Comparison of ENCODE assay signal across 17 cellular contexts in genomic region chr1:67174716-67175284, GRCh38. TPM values are rescaled to one million over a fixed set of nuclear protein-coding genes. Genes with fewer than 3 reads are reported as not detected.
DNase-seq lines count a peak whose midpoint lies in the region; ATAC-seq, FAIRE-seq and TF ChIP-seq lines count a peak whose summit lies in the region.
"Had no signal": no experiment of that assay in that cellular context is flagged by ENCODE, and none has a peak within 500 bp of the region (broad histone marks: within the 10 kb centered on the region; RNA-seq: fewer than 3 reads in every experiment).

No MANE protein-coding gene starts in this region.

- no peak overlapping the region for H3K23ac ChIP-seq in H9 (ENCODE audit: insufficient read length, low read depth, low read length)

- no peak overlapping the region for H2BK5ac ChIP-seq in H9 (ENCODE audit: insufficient read length, low read length)

- no peak overlapping the region; the same call in none of the 2 replicates for H2AFZ ChIP-seq in GM12878 (ENCODE audit: control insufficient read depth, low read depth, low read length)
- H2AFZ ChIP-seq in H9 (ENCODE audit: low read length): no peak overlapping the region

- RAD21 ChIA-PET in GM12878 (lab: Charles Lee; ENCODE audit: unreplicated experiment): interaction anchor here (0.6 to 1.3 kb wide), 2 partner anchors 9 to 37 kb away, joined by 3 read pairs; partner anchors contain the start of gene IL23R

- H3K36me3 Mint-ChIP-seq in activated CD4-positive, alpha-beta T cell treated with anti-CD3 and anti-CD28 coated beads, Interleukin-2, amount 10 ng/mL, durations not matched to agents 7 days and 5 days (ENCODE audit: low read depth): peaks cover 12% of the 10 kb centered on the region
- H3K36me3 Mint-ChIP-seq in H9 (ENCODE audit: insufficient read depth in 1 of 3, low read depth in 3 of 3): no peaks in the 10 kb centered on the region
- H3K36me3 Mint-ChIP-seq: CD4-positive, CD25-positive, alpha-beta regulatory T cell; memory B cell had no signal

- H2BK15ac ChIP-seq in H9 (ENCODE audit: low read depth, low read length): no peak overlapping the region

- no peak overlapping the region for H3K27ac ChIP-seq in GM12878 (ENCODE audit: control insufficient read depth, insufficient read depth)
- no peak overlapping the region for H3K27ac ChIP-seq in H9 (ENCODE audit: insufficient read length, low read depth, low read length)
- H3K27ac ChIP-seq: gastrocnemius medialis had no signal

- no peak for TF ChIP-seq CTCF in GM12878 (IDR thresholded peaks at IDR 0.05 in 2 of 3, conservative IDR thresholded peaks at IDR 0.05 in 1 of 3; ENCODE audit: control insufficient read depth in 2 of 3, extremely low read depth in 1 of 3, insufficient read depth in 1 of 3, low read depth in 3 of 3, low read length in 3 of 3)
- TF ChIP-seq CTCF in H9 (conservative IDR thresholded peaks at IDR 0.05): no peak

- no peaks in the 10 kb centered on the region; the same call in 2 of the 3 replicates for H3K9me3 ChIP-seq in GM12878 (replicated peaks; ENCODE audit: control insufficient read depth, insufficient read depth, low read length)
- H3K9me3 ChIP-seq in H9 (ENCODE audit: control insufficient read depth, low read depth, low read length): no peaks in the 10 kb centered on the region
- H3K9me3 ChIP-seq: gastrocnemius medialis had no signal

- CTCF ChIA-PET in activated CD4-positive, alpha-beta T cell treated with anti-CD3 and anti-CD28 coated beads, Interleukin-2, amount 10 ng/mL, durations not matched to agents 7 days and 5 days (lab: Charles Lee): interaction anchor here (0.7 to 1.2 kb wide), 2 partner anchors 10 to 26 kb away, joined by 3 to 4 read pairs; no protein-coding TSS in a partner anchor
- CTCF ChIA-PET in GM12878 (lab: Yijun Ruan, JAX): interaction anchor here (1.0 kb wide), 1 partner anchor 39 kb away, joined by 3 read pairs; no protein-coding TSS in a partner anchor

- no peaks in the 10 kb centered on the region for H3K79me1 ChIP-seq in H9 (ENCODE audit: insufficient read depth, low read depth, low read length, poor library complexity, severe bottlenecking)

- peaks cover 10% of the 10 kb centered on the region for H3K9me3 Mint-ChIP-seq in activated CD4-positive, alpha-beta T cell treated with anti-CD3 and anti-CD28 coated beads, Interleukin-2, amount 10 ng/mL, durations not matched to agents 7 days and 5 days
- peaks cover 0 to under 1% of the 10 kb centered on the region in 2 experiments; a peak in 1 of 5 replicates for H3K9me3 Mint-ChIP-seq in H9
- H3K9me3 Mint-ChIP-seq: memory B cell had no signal

- no peak for TF ChIP-seq POLR2A in GM12878 (IDR thresholded peaks at IDR 0.05; ENCODE audit: low read depth, low read length)

- no peaks in the 10 kb centered on the region for H3K36me3 ChIP-seq in GM12878 (ENCODE audit: control insufficient read depth in 2 of 2, insufficient read depth in 2 of 2, low read length in 1 of 2)
- H3K36me3 ChIP-seq: gastrocnemius medialis had no signal

- H3K27ac Mint-ChIP-seq in activated CD4-positive, alpha-beta T cell treated with anti-CD3 and anti-CD28 coated beads, Interleukin-2, amount 10 ng/mL, durations not matched to agents 7 days and 5 days: no peak overlapping the region
- no peak overlapping the region for H3K27ac Mint-ChIP-seq in H9
- H3K27ac Mint-ChIP-seq: memory B cell had no signal

- H3K56ac ChIP-seq in H9 (ENCODE audit: insufficient read length, low read depth, low read length): no peak overlapping the region

- no peak overlapping the region for H3K18ac ChIP-seq in H9 (ENCODE audit: insufficient read length, low read depth, low read length)

- H4K8ac ChIP-seq in H9 (replicated peaks; ENCODE audit: insufficient read length, low read depth, low read length): no peak overlapping the region

- H2BK12ac ChIP-seq in H9 (ENCODE audit: insufficient read length, low read depth, low read length): no peak overlapping the region

- no peak overlapping the region for H2BK20ac ChIP-seq in H9 (ENCODE audit: low read depth, low read length, poor library complexity, severe bottlenecking)

- peaks cover 51% of the 10 kb centered on the region for H3K4me1 Mint-ChIP-seq in activated CD4-positive, alpha-beta T cell treated with anti-CD3 and anti-CD28 coated beads, Interleukin-2, amount 10 ng/mL, durations not matched to agents 7 days and 5 days
- H3K4me1 Mint-ChIP-seq in H9: no peaks in the 10 kb centered on the region
- H3K4me1 Mint-ChIP-seq: memory B cell had no signal

- intact Hi-C loops in GM12878 (cut with micrococcal nuclease; ENCODE audit: unreplicated experiment): loop anchor here (5.0 kb wide), 2 partner anchors 158 to 892 kb away; no protein-coding TSS in a partner anchor

- peak; percentile 64 for ATAC-seq in GM21526 (IDR thresholded peaks at IDR 0.05; ENCODE audit: low FRiP score, unreplicated experiment)
- ATAC-seq in HG03066 (IDR thresholded peaks at IDR 0.05; ENCODE audit: low read depth, unreplicated experiment): peak; percentile 56
- ATAC-seq in GM12878: peak; percentile 72
- no peak for ATAC-seq in HG03432 (IDR thresholded peaks at IDR 0.05; ENCODE audit: unreplicated experiment)
- ATAC-seq: gastrocnemius medialis had no signal

- no peak for FAIRE-seq in GM12878 (lab: Jason Lieb, UNC)

- no peak overlapping the region for H4K5ac ChIP-seq in H9 (ENCODE audit: insufficient read length, low read depth, low read length)

- H3T11ph ChIP-seq in H9 (ENCODE audit: low read length): no peak overlapping the region

- no peak overlapping the region for H4K91ac ChIP-seq in H9 (ENCODE audit: insufficient read length, low read depth, low read length)

- no peak overlapping the region for H3K4me3 ChIP-seq in GM12878
- H3K4me3 ChIP-seq: gastrocnemius medialis had no signal

- H4K20me1 ChIP-seq in GM12878 (ENCODE audit: control insufficient read depth, insufficient read depth) (no peaks in the 10 kb centered on the region), H9 (ENCODE audit: control insufficient read depth, insufficient read depth, insufficient read length) (no peaks in the 10 kb centered on the region)

- WGBS in GM12878 (ENCODE audit: insufficient coverage, insufficient replicate concordance, low lambda C conversion rate, missing lambda C conversion rate): 23% methylated on average over 2 of the region's 2 CpGs
- no CpG with 5 or more reads among the region's 2 CpGs for WGBS in H9 (ENCODE audit: extremely low coverage, insufficient read length, low lambda C conversion rate)

- no peak overlapping the region for H2BK120ac ChIP-seq in H9 (ENCODE audit: low read depth, low read length, poor library complexity, severe bottlenecking)

- H3K27me3 ChIP-seq in GM12878 (replicated peaks in 1 of 2; ENCODE audit: control insufficient read depth in 2 of 2, insufficient read depth in 2 of 2, low read length in 1 of 2) (no peaks in the 10 kb centered on the region), H9 (ENCODE audit: insufficient read depth, low read length) (no peaks in the 10 kb centered on the region)
- H3K27me3 ChIP-seq: gastrocnemius medialis had no signal

- no peak overlapping the region for H3K14ac ChIP-seq in H9 (ENCODE audit: insufficient read depth, low read length)

- no peak for TF ChIP-seq RAD21 in GM12878 (IDR thresholded peaks at IDR 0.05; ENCODE audit: insufficient read depth, low read depth, low read length)

- SMC1A ChIA-PET in GM12878 (lab: Charles Lee; ENCODE audit: uncharacterized antibody, unreplicated experiment): interaction anchor here (0.6 to 2.6 kb wide), 4 partner anchors 15 to 38 kb away, joined by 3 to 15 read pairs (median 4); no protein-coding TSS in a partner anchor

- H3K9ac ChIP-seq in GM12878 (ENCODE audit: control insufficient read depth, insufficient read depth, low read length): no peak overlapping the region
- H3K9ac ChIP-seq in H9 (ENCODE audit: extremely low read depth, insufficient read length, low read length): no peak overlapping the region

- BruUV-seq in GM12878 (replicated peaks; lab: Mats Ljungman, UMichigan): no TSS peak

- POLR2A ChIA-PET in activated CD4-positive, alpha-beta T cell treated with anti-CD3 and anti-CD28 coated beads, Interleukin-2, amount 10 ng/mL, durations not matched to agents 7 days and 5 days (lab: Charles Lee): no interaction called here
- POLR2A ChIA-PET in GM12878 (lab: Charles Lee): interaction anchor here (1.0 kb wide), 1 partner anchor 16 kb away, joined by 3 read pairs; no protein-coding TSS in a partner anchor

- no peak overlapping the region for H3K4ac ChIP-seq in H9 (ENCODE audit: low read depth, low read length)

- H3K27me3 Mint-ChIP-seq in activated CD4-positive, alpha-beta T cell treated with anti-CD3 and anti-CD28 coated beads, Interleukin-2, amount 10 ng/mL, durations not matched to agents 7 days and 5 days: peaks cover 6% of the 10 kb centered on the region
- peaks cover 6% of the 10 kb centered on the region; the same call in 1 of the 2 replicates for H3K27me3 Mint-ChIP-seq in H9 (ENCODE audit: low read depth)
- H3K27me3 Mint-ChIP-seq: CD4-positive, CD25-positive, alpha-beta regulatory T cell; memory B cell had no signal

- no peak overlapping the region for H3K4me3 Mint-ChIP-seq in activated CD4-positive, alpha-beta T cell treated with anti-CD3 and anti-CD28 coated beads, Interleukin-2, amount 10 ng/mL, durations not matched to agents 7 days and 5 days
- H3K4me3 Mint-ChIP-seq in H9: no peak overlapping the region
- H3K4me3 Mint-ChIP-seq: CD4-positive, CD25-positive, alpha-beta regulatory T cell; memory B cell had no signal

- H3K79me2 ChIP-seq in GM12878 (ENCODE audit: control insufficient read depth, insufficient read depth, low read length) (no peaks in the 10 kb centered on the region), H9 (ENCODE audit: insufficient read depth, low read length) (no peaks in the 10 kb centered on the region)

- H3K23me2 ChIP-seq in H9 (ENCODE audit: insufficient read length, low read depth, low read length, poor library complexity, severe bottlenecking): no peaks in the 10 kb centered on the region

- H3K4me2 ChIP-seq in GM12878 (ENCODE audit: control insufficient read depth, insufficient read depth) (no peak overlapping the region), H9 (ENCODE audit: insufficient read depth, insufficient read length, low read length) (no peak overlapping the region)

- TF ChIP-seq EP300 in GM12878 (IDR thresholded peaks at IDR 0.05; ENCODE audit: borderline replicate concordance in 1 of 2, control insufficient read depth in 1 of 2, low read depth in 2 of 2, low read length in 2 of 2): peak in 1 of 2 experiments; percentile 9; a peak in 1 of 4 replicates

- peak; percentile 44 for DNase-seq in activated CD4-positive, alpha-beta T cell treated with anti-CD3 and anti-CD28 coated beads for 48 hours
- DNase-seq in activated CD4-positive, alpha-beta T cell treated with anti-CD3 and anti-CD28 coated beads, Interleukin-2, amount 10 ng/mL, durations not matched to agents 7 days and 5 days: no peak
- no peak for DNase-seq in GM12878 (ENCODE audit: low read depth, low spot score)
- no peak for DNase-seq in H9
- no peak for DNase-seq in NCI-H2227 treated with DMSO at 0.1 percent for 48 hours (lab: John Stamatoyannopoulos, UW)
- DNase-seq: activated gamma-delta T cell treated with Interleukin-2 at 50 U/mL for 16 hours; CD4-positive, CD25-positive, alpha-beta regulatory T cell; cerebellar nuclear complex; gastrocnemius medialis; NCI-H1694 treated with DMSO at 0.1 percent for 48 hours had no signal

- H3K4me1 ChIP-seq in GM12878 (ENCODE audit: control insufficient read depth, insufficient read depth, low read length): peaks cover 16% of the 10 kb centered on the region
- no peaks in the 10 kb centered on the region for H3K4me1 ChIP-seq in H9 (ENCODE audit: insufficient read depth, low read length)
- H3K4me1 ChIP-seq: gastrocnemius medialis had no signal

- no peak overlapping the region for H2AK5ac ChIP-seq in H9 (ENCODE audit: insufficient read length, low read length)

- in situ Hi-C loops in GM12878 (cut with MboI): loop anchor here (25.0 kb wide), 2 partner anchors 787 to 887 kb away; no protein-coding TSS in a partner anchor

RNA-seq across cellular contexts. Expression of gene IL23R, which starts 8.5 kb away (rescaled TPM):
- under 1 TPM; 0.48 to 0.57 TPM for total RNA-seq in activated CD4-positive, alpha-beta T cell treated with anti-CD3 and anti-CD28 coated beads, Interleukin-2, amount 10 ng/mL, durations not matched to agents 7 days and 5 days
- 10.0 and 12.5 TPM in 2 replicates for total RNA-seq in GM12878 (2013; cell fraction: nucleolus; rRNA removed)
- 0.49 and 0.62 TPM in 2 replicates for total RNA-seq in GM12878 (2014; rRNA removed)
- 0.54 and 0.60 TPM in 2 replicates for total RNA-seq in GM12878 (2014; rRNA removed; fragmentation: Illumina TruSeq; extraction: Trizol)
- 0.19 and 0.64 TPM in 2 replicates for total RNA-seq in GM12878 (2021)
- 0.10 TPM for polyA plus RNA-seq in GM12878 (2011; ENCODE audit: low read depth)
- 6.4 and 9.2 TPM in 2 replicates for polyA plus RNA-seq in GM12878 (2011; rRNA removed)
- polyA plus RNA-seq in GM12878 (2011; cell fraction: cytosol; rRNA removed): 2.2 and 3.0 TPM in 2 replicates
- 3.0 and 3.6 TPM in 2 replicates for polyA plus RNA-seq in GM12878 (2011; cell fraction: nucleus; rRNA removed)
- 0.24 and 0.38 TPM in 2 replicates for polyA plus RNA-seq in GM12878 (2012)
- 0.56 and 0.63 TPM in 2 replicates for polyA plus RNA-seq in GM12878 (2014; fragmentation: Illumina TruSeq; extraction: Trizol)
- polyA plus RNA-seq in GM12878 (2014; fragmentation: Nextera tagmentation; extraction: Ambion mirVana): under 1 TPM; 0.16 to 0.18 TPM
- polyA plus RNA-seq in GM12878 (2014; rRNA removed): 0.20 and 0.27 TPM in 2 replicates
- polyA plus RNA-seq in GM12878 (2016; fragmentation: Nextera tagmentation; extraction: Ambion mirVana): 1 to 10 TPM; 1.3 to 1.7 TPM
- 5.0 and 9.8 TPM in 2 replicates for polyA minus RNA-seq in GM12878 (2011; rRNA and poly(A)+ RNA removed)
- polyA minus RNA-seq in GM12878 (2011; cell fraction: cytosol; rRNA and poly(A)+ RNA removed): 1.7 and 2.2 TPM in 2 replicates
- polyA minus RNA-seq in GM12878 (2011; cell fraction: nucleus; rRNA and poly(A)+ RNA removed): 7.1 and 7.4 TPM in 2 replicates
- not detected in 2 replicates for total RNA-seq in H9 (2021)
- total RNA-seq: A172; CD4-positive, CD25-positive, alpha-beta regulatory T cell; Daoy; gastrocnemius medialis; RPMI7951 had no signal

RNA-seq across cellular contexts. Expression of gene C1orf141, which starts 40.0 kb away (rescaled TPM):
- total RNA-seq in activated CD4-positive, alpha-beta T cell treated with anti-CD3 and anti-CD28 coated beads, Interleukin-2, amount 10 ng/mL, durations not matched to agents 7 days and 5 days: not detected
- total RNA-seq in GM12878 (2013; cell fraction: nucleolus; rRNA removed): not detected in 2 replicates
- not detected in 2 replicates for total RNA-seq in GM12878 (2014; rRNA removed)
- not detected in 2 replicates for total RNA-seq in GM12878 (2014; rRNA removed; fragmentation: Illumina TruSeq; extraction: Trizol)
- not detected in 2 replicates for total RNA-seq in GM12878 (2021)
- not detected for polyA plus RNA-seq in GM12878 (2011; ENCODE audit: low read depth)
- not detected in 2 replicates for polyA plus RNA-seq in GM12878 (2011; rRNA removed)
- not detected in 2 replicates for polyA plus RNA-seq in GM12878 (2011; cell fraction: cytosol; rRNA removed)
- polyA plus RNA-seq in GM12878 (2011; cell fraction: nucleus; rRNA removed): not detected in 2 replicates
- not detected in 2 replicates for polyA plus RNA-seq in GM12878 (2012)
- not detected in 2 replicates for polyA plus RNA-seq in GM12878 (2014; fragmentation: Illumina TruSeq; extraction: Trizol)
- polyA plus RNA-seq in GM12878 (2014; fragmentation: Nextera tagmentation; extraction: Ambion mirVana): not detected
- not detected in 2 replicates for polyA plus RNA-seq in GM12878 (2014; rRNA removed)
- polyA plus RNA-seq in GM12878 (2016; fragmentation: Nextera tagmentation; extraction: Ambion mirVana): not detected
- polyA minus RNA-seq in GM12878 (2011; rRNA and poly(A)+ RNA removed): not detected in 2 replicates
- not detected in 2 replicates for polyA minus RNA-seq in GM12878 (2011; cell fraction: cytosol; rRNA and poly(A)+ RNA removed)
- polyA minus RNA-seq in GM12878 (2011; cell fraction: nucleus; rRNA and poly(A)+ RNA removed): not detected in 2 replicates
- total RNA-seq in H9 (2021): not detected in 2 replicates
- total RNA-seq: A172; CD4-positive, CD25-positive, alpha-beta regulatory T cell; Daoy; gastrocnemius medialis; RPMI7951 had no signal
- polyA plus RNA-seq: CD4-positive, CD25-positive, alpha-beta regulatory T cell had no signal
